In the genomic region with DNA sequence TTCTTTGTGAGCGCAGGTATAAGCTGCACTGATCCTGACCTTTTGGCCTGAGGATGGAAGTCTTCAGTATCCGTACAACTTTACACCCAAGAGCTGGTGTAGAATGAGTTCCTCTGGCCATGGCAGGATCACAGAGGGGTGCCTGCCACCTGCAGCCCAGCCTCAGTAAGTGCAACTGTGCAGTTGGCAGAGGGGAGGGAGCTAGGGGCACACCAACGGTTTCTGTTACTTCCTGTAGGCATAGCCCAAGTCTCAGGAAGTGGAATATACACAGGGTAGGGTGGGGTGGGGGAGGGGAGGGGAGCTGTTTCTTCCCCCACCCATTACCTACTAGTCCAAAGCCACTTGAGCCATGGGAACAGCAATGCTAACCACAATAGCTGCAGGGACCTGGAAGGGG, we compare ENCODE assay signal across 8 cellular contexts.
DNase-seq lines count a peak whose midpoint lies in the region; ATAC-seq and TF ChIP-seq lines count a peak whose summit lies in the region.

No MANE protein-coding gene starts in this region.

- POLR2A ChIA-PET in BJ (lab: Charles Lee): no interaction called here

- CTCF ChIA-PET in BJ (lab: Yijun Ruan, JAX): interaction anchor here (0.6 to 3.1 kb wide), 4 partner anchors 13 to 818 kb away, joined by 3 to 33 read pairs (median 6); a partner anchor contains a TSS

- no peaks in the 10 kb centered on the region for H3K27me3 ChIP-seq in BJ (ENCODE audit: control insufficient read depth, insufficient read depth, low read length)
- no peaks in the 10 kb centered on the region for H3K27me3 ChIP-seq in sigmoid colon

- ATAC-seq in GM19324 (IDR thresholded peaks at IDR 0.05; ENCODE audit: low FRiP score, unreplicated experiment) (peak; percentile 63), GM21381 (IDR thresholded peaks at IDR 0.05; ENCODE audit: unreplicated experiment) (no peak), GM19023 (IDR thresholded peaks at IDR 0.05; ENCODE audit: unreplicated experiment) (no peak)

- no peak overlapping the region for H3K4me3 ChIP-seq in BJ (ENCODE audit: low read depth, low read length)
- no peak overlapping the region for H3K4me3 ChIP-seq in sigmoid colon

- TF ChIP-seq CTCF in BJ (IDR thresholded peaks at IDR 0.05; ENCODE audit: insufficient read depth, low read depth, low read length) (peak; percentile 68), sigmoid colon (IDR thresholded peaks at IDR 0.05) (peak; percentile 33 to 71 (median 45))

- WGBS in sigmoid colon, 2 donors: 17 to 29% methylated on average over 3 of the region's 3 CpGs

- DNase-seq in BJ (ENCODE audit: low read depth) (no peak), NCI-H1694 treated with DMSO at 0.1 percent for 48 hours (lab: John Stamatoyannopoulos, UW) (peak; percentile 3), activated T-cell treated with anti-CD3 and anti-CD28 coated beads for 48 hours (ENCODE audit: low read depth) (peak; percentile 41), glomerular visceral epithelial cell (ENCODE audit: extremely low spot score) (peak; percentile 58), sigmoid colon (peak; percentile 71)

- H3K4me1 ChIP-seq in sigmoid colon: no peaks in the 10 kb centered on the region

- no peak for TF ChIP-seq POLR2A in sigmoid colon (IDR thresholded peaks at IDR 0.05)

- H3K9me3 ChIP-seq in sigmoid colon: no peaks in the 10 kb centered on the region

- TF ChIP-seq EP300 in sigmoid colon (IDR thresholded peaks at IDR 0.05): no peak

- no peak overlapping the region for H3K27ac ChIP-seq in sigmoid colon

- intact Hi-C loops in sigmoid colon (cut with DNase I): loop anchor here (2.0 to 10.0 kb wide), 2 partner anchors 197 to 813 kb away; no protein-coding TSS in a partner anchor

- H3K36me3 ChIP-seq in BJ (ENCODE audit: control insufficient read depth, insufficient read depth, low read length) (no peaks in the 10 kb centered on the region), sigmoid colon (no peaks in the 10 kb centered on the region)
